8 cellular contexts compared by ENCODE assay signal in the genomic region with DNA sequence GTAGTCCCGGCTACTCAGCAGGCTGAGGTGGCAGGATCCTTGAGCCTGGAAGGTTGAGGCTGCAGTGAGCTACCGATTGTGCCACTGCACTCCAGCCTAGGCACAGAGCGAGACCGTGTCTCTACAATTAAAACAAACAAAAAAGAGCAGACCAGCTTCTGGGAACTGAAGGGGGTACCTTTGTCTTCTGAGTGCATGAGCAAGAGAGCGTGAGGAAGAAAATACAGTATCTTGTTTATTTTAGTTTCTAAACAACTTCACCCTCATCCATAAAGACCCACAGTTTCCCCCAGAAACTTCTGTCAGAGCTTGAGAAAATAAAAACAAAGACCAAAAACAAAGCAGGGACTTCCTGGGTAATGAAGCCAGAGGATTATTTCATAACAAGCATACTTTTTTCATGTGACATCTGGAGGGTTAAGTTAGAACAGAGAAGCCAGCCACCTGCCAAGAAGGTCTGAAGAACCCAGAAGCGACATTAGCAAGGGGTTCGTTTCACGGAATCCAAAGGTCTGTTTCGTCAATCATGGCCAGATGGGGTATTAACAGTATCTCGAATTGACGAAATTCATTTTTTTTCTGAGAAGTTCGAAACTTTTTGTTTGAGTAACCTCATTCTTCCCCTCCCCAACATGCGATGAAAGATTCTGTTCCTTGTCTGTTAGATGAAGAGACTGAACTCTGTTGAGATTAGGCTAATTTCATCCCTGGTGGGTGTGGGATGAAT. TPM values are rescaled to one million over a fixed set of nuclear protein-coding genes. Genes with fewer than 3 reads are reported as not detected.
DNase-seq lines count a peak whose midpoint lies in the region; ATAC-seq, FAIRE-seq and TF ChIP-seq lines count a peak whose summit lies in the region.

No MANE protein-coding gene starts in this region.

- H3K27me3 ChIP-seq in OCI-LY3 (ENCODE audit: low read depth, low read length), result no peaks in the 10 kb centered on the region
- H3K27me3 ChIP-seq in mucosa of rectum (ENCODE audit: control insufficient read depth in 2 of 2, insufficient read depth in 2 of 2, low read length in 2 of 2), result no peaks in the 10 kb centered on the region
- peaks cover 0 to 2% (median 0%) of the 10 kb centered on the region in 3 donors for H3K27me3 ChIP-seq in sigmoid colon
- no peaks in the 10 kb centered on the region for H3K27me3 ChIP-seq in dorsolateral prefrontal cortex
- H3K27me3 ChIP-seq in H7 (ENCODE audit: control insufficient read depth, insufficient read depth, low read length), result no peaks in the 10 kb centered on the region; the same call in 1 of the 2 replicates

- no peaks in the 10 kb centered on the region for H3K79me2 ChIP-seq in OCI-LY3 (ENCODE audit: low read length)

- 58 to 79% methylated on average over 13 of the region's 13 CpGs for WGBS in sigmoid colon, 2 donors

- peak overlapping the region; percentile 68 for H3K4me2 ChIP-seq in OCI-LY3 (ENCODE audit: low read length)

- H3K9ac ChIP-seq in OCI-LY3 (ENCODE audit: low read length) (peak overlapping the region; percentile 62), mucosa of rectum (ENCODE audit: low read depth in 1 of 2, low read length in 2 of 2) (peak overlapping the region in 1 of 2 donors; percentile 4)

- peak; percentile 53 for ATAC-seq in GM21529 (IDR thresholded peaks at IDR 0.05; ENCODE audit: unreplicated experiment)

- H3K4me1 ChIP-seq in OCI-LY3 (ENCODE audit: low read length) (peaks cover 61% of the 10 kb centered on the region), mucosa of rectum (ENCODE audit: control insufficient read depth in 2 of 2, insufficient read depth in 2 of 2, low read length in 2 of 2) (peaks cover 0 to 11% of the 10 kb centered on the region in 2 donors), sigmoid colon (no peaks in the 10 kb centered on the region)

- H4K20me1 ChIP-seq in OCI-LY3 (ENCODE audit: insufficient read depth, low read length), result no peaks in the 10 kb centered on the region

- no peak for TF ChIP-seq POLR2A in sigmoid colon (IDR thresholded peaks at IDR 0.05)

- DNase-seq in GM18507 (ENCODE audit: extremely low spot score, insufficient read length, low read depth), result no peak
- no peak for DNase-seq in sigmoid colon
- DNase-seq in foreskin melanocyte, result no peak
- DNase-seq in dorsolateral prefrontal cortex, result no peak
- DNase-seq in H7, result no peak

- H3K27ac ChIP-seq in OCI-LY3 (ENCODE audit: low read length) (peak overlapping the region; percentile 99), mucosa of rectum (ENCODE audit: low read depth in 2 of 2, low read length in 2 of 2) (peak overlapping the region; percentile 30 to 41), sigmoid colon (peak overlapping the region in 1 of 4 donors; percentile 23), dorsolateral prefrontal cortex (peak overlapping the region in 22 of 59 donors; percentile 3 to 73 (median 38))

- no peaks in the 10 kb centered on the region for H3K36me3 ChIP-seq in OCI-LY3 (replicated peaks; ENCODE audit: low read depth, low read length)
- H3K36me3 ChIP-seq in mucosa of rectum (ENCODE audit: control insufficient read depth in 2 of 2, insufficient read depth in 2 of 2, low read length in 2 of 2), result no peaks in the 10 kb centered on the region
- no peaks in the 10 kb centered on the region for H3K36me3 ChIP-seq in sigmoid colon
- H3K36me3 ChIP-seq in H7 (replicated peaks; ENCODE audit: control insufficient read depth, insufficient read depth, low read length), result no peaks in the 10 kb centered on the region

- H3K9me3 ChIP-seq in OCI-LY3 (ENCODE audit: insufficient read depth, low read length) (peaks cover 5% of the 10 kb centered on the region; the same call in 1 of the 2 replicates), mucosa of rectum (ENCODE audit: control insufficient read depth in 2 of 2, low read length in 2 of 2) (no peaks in the 10 kb centered on the region), sigmoid colon (no peaks in the 10 kb centered on the region)

- peak; percentile 89 for FAIRE-seq in GM18507 (lab: Jason Lieb, UNC)

- no peak overlapping the region; the same call in 1 of the 2 replicates for H2AFZ ChIP-seq in OCI-LY3 (ENCODE audit: low read depth, low read length)

- H3K4me3 ChIP-seq in OCI-LY3 (ENCODE audit: low read length), result peak overlapping the region; percentile 44
- peak overlapping the region in 1 of 2 donors; percentile 17 for H3K4me3 ChIP-seq in mucosa of rectum (ENCODE audit: low read length in 2 of 2)
- no peak overlapping the region for H3K4me3 ChIP-seq in sigmoid colon
- H3K4me3 ChIP-seq in dorsolateral prefrontal cortex, result no peak overlapping the region
- no peak overlapping the region for H3K4me3 ChIP-seq in H7 (ENCODE audit: insufficient read depth, low read depth, low read length)

- intact Hi-C loops in sigmoid colon (cut with DNase I) (no loop called here), dorsolateral prefrontal cortex (cut with DNase I) (no loop called here)

- TF ChIP-seq CTCF in OCI-LY3 (IDR thresholded peaks at IDR 0.05; ENCODE audit: low read depth, low read length), result no peak
- TF ChIP-seq CTCF in sigmoid colon (IDR thresholded peaks at IDR 0.05), result no peak
- no peak for TF ChIP-seq CTCF in dorsolateral prefrontal cortex (IDR thresholded peaks at IDR 0.05 in 54 of 56, conservative IDR thresholded peaks at IDR 0.05 in 2 of 56; ENCODE audit: low read depth in 1 of 56, partially characterized antibody in 56 of 56)

- no peak for TF ChIP-seq EP300 in sigmoid colon (IDR thresholded peaks at IDR 0.05)

RNA-seq across cellular contexts. Expression of a gene that starts 10.2 kb away (rescaled TPM):
- 1 to 10 TPM in 2 of 4 donors, under 1 TPM in 1, not detected in 1; 0.99 to 9.0 (median 2.5) TPM for total RNA-seq in sigmoid colon
- 10 to 100 TPM in 1 of 3 donors, 1 to 10 TPM in 1, under 1 TPM in 1; 0.60 to 14.0 (median 6.9) TPM for polyA plus RNA-seq in sigmoid colon
- under 1 TPM in 7 of 120 experiments, not detected in 113; 0.19 to 0.83 (median 0.68) TPM for total RNA-seq in dorsolateral prefrontal cortex
- total RNA-seq in H7 (2014; rRNA removed; shearing (Covaris generic)), result not detected in 2 replicates

RNA-seq across cellular contexts. Expression of a gene that starts 16.5 kb away (rescaled TPM):
- total RNA-seq in sigmoid colon, result 10 to 100 TPM; 50.8 to 63.1 (median 54.8) TPM
- polyA plus RNA-seq in sigmoid colon, result 10 to 100 TPM; 32.8 to 74.2 (median 40.2) TPM
- total RNA-seq in dorsolateral prefrontal cortex, result 100 to 1,000 TPM in 44 of 120 experiments, 10 to 100 TPM in 76; 67.3 to 155 (median 95.4) TPM
- 41.9 and 44.1 TPM in 2 replicates for total RNA-seq in H7 (2014; rRNA removed; shearing (Covaris generic))
